ENCODE assay signal across 20 cellular contexts in the genomic region with DNA sequence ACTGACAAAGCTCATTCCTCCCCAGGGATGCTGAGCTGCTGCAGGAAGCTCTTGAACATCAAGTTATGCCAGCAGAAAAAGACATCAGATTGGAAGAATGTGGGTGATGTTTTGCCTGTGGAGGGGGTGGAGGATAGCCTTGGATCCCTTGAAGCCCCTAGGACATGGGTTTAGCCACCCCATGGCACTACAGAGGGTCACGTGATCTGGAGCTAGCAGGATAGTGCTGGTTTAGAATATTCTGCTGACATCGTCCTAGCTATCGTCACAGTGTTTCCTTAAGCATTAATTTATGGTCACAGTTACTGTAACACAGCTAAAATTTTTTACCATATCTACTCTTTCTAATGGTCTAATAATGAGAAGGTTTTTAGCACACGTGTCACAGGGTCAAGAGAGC. TPM values are rescaled to one million over a fixed set of nuclear protein-coding genes. Genes with fewer than 3 reads are reported as not detected.
A peak's percentile ranks its signal among the peaks of the same experiment; 100 is the strongest.
DNase-seq lines count a peak whose midpoint lies in the region; ATAC-seq, FAIRE-seq and TF ChIP-seq lines count a peak whose summit lies in the region.
"Had no signal": no experiment of that assay in that cellular context is flagged by ENCODE, and none has a peak within 500 bp of the region (broad histone marks: within the 10 kb centered on the region; RNA-seq: fewer than 3 reads in every experiment).

No MANE protein-coding gene starts in this region.

- peaks cover 3% of the 10 kb centered on the region; the same call in 1 of the 2 replicates for H3K9me2 ChIP-seq in GM23338 (ENCODE audit: insufficient read depth)

- no peak for TF ChIP-seq CTCF in A549 (IDR thresholded peaks at IDR 0.05)
- TF ChIP-seq CTCF in GM23338 (conservative IDR thresholded peaks at IDR 0.05; ENCODE audit: low read depth in 2 of 2), result no peak
- no peak for TF ChIP-seq CTCF in K562 (IDR thresholded peaks at IDR 0.05 in 2 of 3, conservative IDR thresholded peaks at IDR 0.05 in 1 of 3; ENCODE audit: insufficient read depth in 2 of 3, low read depth in 1 of 3, low read length in 3 of 3)

- no peaks in the 10 kb centered on the region for H3K27me3 Mint-ChIP-seq in GM23338 (ENCODE audit: insufficient read depth, low read depth, poor library complexity)

- no peaks in the 10 kb centered on the region for H3K27me3 ChIP-seq in GM23338 (ENCODE audit: insufficient read depth)
- no peaks in the 10 kb centered on the region; a peak in 1 of 5 replicates for H3K27me3 ChIP-seq in K562 (ENCODE audit: control insufficient read depth in 2 of 2, insufficient read depth in 2 of 2, low read length in 2 of 2)
- no peaks in the 10 kb centered on the region for H3K27me3 ChIP-seq in neuron (ENCODE audit: insufficient read depth, low read length)
- H3K27me3 ChIP-seq: BE2C had no signal

- FAIRE-seq in A549 (lab: Jason Lieb, UNC) (no peak), K562 (lab: Jason Lieb, UNC) (no peak)
- FAIRE-seq: A204.1, D721Med, GM19239, H54, HTR-8/SVneo had no signal

- no peak overlapping the region for H3K4me3 Mint-ChIP-seq in GM23338
- H3K4me3 Mint-ChIP-seq: CD14-positive monocyte; CD8-positive, alpha-beta T cell had no signal

- no peak for DNase-seq in A549 (ENCODE audit: low read depth in 1 of 2, low spot score in 1 of 2)
- DNase-seq in GM23338 (ENCODE audit: low spot score), result no peak
- DNase-seq in K562 (ENCODE audit: extremely low read depth in 1 of 4, low spot score in 3 of 4), result no peak
- DNase-seq in amygdala (lab: John Stamatoyannopoulos, UW), result no peak
- no peak for DNase-seq in stimulated activated CD4-positive, alpha-beta T cell treated with anti-CD3 and anti-CD28 coated beads, Interleukin-12 subunit alpha, Interleukin-12 subunit beta, amount 100 ng/mL, for 4 hours
- DNase-seq: BE2C; CD8-positive, alpha-beta T cell; COR-L47; DMS153; DND-41; GDM1; KBM-7 had no signal

- CTCF ChIA-PET in A549 (lab: Yijun Ruan, JAX), result interaction anchor here (0.6 to 8.5 kb wide), 36 partner anchors 10 to 1387 kb away, joined by 3 to 55 read pairs (median 4); partner anchors contain the start of gene CNTNAP4
- CTCF ChIA-PET in K562 (lab: Yijun Ruan, JAX; ENCODE audit: low intra/inter-chr PET ratio), result interaction anchor here (1.9 to 4.2 kb wide), 2 partner anchors 1369 to 1382 kb away, joined by 7 to 23 read pairs; no protein-coding TSS in a partner anchor

- H3K9me3 Mint-ChIP-seq in GM23338, result peaks cover 5% of the 10 kb centered on the region
- H3K9me3 Mint-ChIP-seq: CD14-positive monocyte; CD8-positive, alpha-beta T cell had no signal

- H3K9ac ChIP-seq in K562 (ENCODE audit: insufficient read depth in 1 of 2, low read depth in 2 of 2, low read length in 2 of 2), result no peak overlapping the region

- H4K20me1 ChIP-seq in GM23338 (replicated peaks; ENCODE audit: insufficient read depth) (no peaks in the 10 kb centered on the region), K562 (replicated peaks; ENCODE audit: control insufficient read depth, insufficient read depth, low read length) (no peaks in the 10 kb centered on the region)

- H3K79me2 ChIP-seq in GM23338 (replicated peaks; ENCODE audit: insufficient read depth) (no peaks in the 10 kb centered on the region), K562 (ENCODE audit: control insufficient read depth, insufficient read depth, low read length) (no peaks in the 10 kb centered on the region)

- H3K9me1 ChIP-seq in K562 (ENCODE audit: control insufficient read depth, insufficient read depth, low read length), result no peaks in the 10 kb centered on the region

- H3K36me3 ChIP-seq in GM23338 (ENCODE audit: insufficient read depth), result no peaks in the 10 kb centered on the region
- H3K36me3 ChIP-seq in K562 (ENCODE audit: control insufficient read depth, insufficient read depth, low read length), result no peaks in the 10 kb centered on the region
- no peaks in the 10 kb centered on the region for H3K36me3 ChIP-seq in neuron (ENCODE audit: insufficient read depth, low read length)
- H3K36me3 ChIP-seq: BE2C had no signal

- H3K27ac Mint-ChIP-seq in GM23338, result no peak overlapping the region
- H3K27ac Mint-ChIP-seq: CD14-positive monocyte; CD8-positive, alpha-beta T cell had no signal

- H3K27ac ChIP-seq in A549 (no peak overlapping the region), GM23338 (ENCODE audit: low read depth) (no peak overlapping the region), K562 (ENCODE audit: extremely low read depth, low read depth, low read length) (no peak overlapping the region)

- H2AFZ ChIP-seq in GM23338, result peak overlapping the region; percentile 47; the same call in 1 of the 2 replicates
- no peak overlapping the region for H2AFZ ChIP-seq in K562 (ENCODE audit: low read depth, low read length)
- H2AFZ ChIP-seq in neuron (ENCODE audit: low read depth, low read length), result peak overlapping the region; percentile 55

- in situ Hi-C loops in K562 (cut with MboI), result loop anchor here (5.0 to 25.0 kb wide), 2 partner anchors 509 to 1384 kb away; no protein-coding TSS in a partner anchor

- H3K4me2 ChIP-seq in A549 (no peak overlapping the region), GM23338 (no peak overlapping the region), K562 (ENCODE audit: insufficient read depth, low read length) (no peak overlapping the region)

- H3K4me1 Mint-ChIP-seq in GM23338, result no peaks in the 10 kb centered on the region
- H3K4me1 Mint-ChIP-seq: CD14-positive monocyte had no signal

- no peaks in the 10 kb centered on the region for H3K36me3 Mint-ChIP-seq in GM23338 (ENCODE audit: low read depth)
- H3K36me3 Mint-ChIP-seq: CD14-positive monocyte; CD8-positive, alpha-beta T cell had no signal

- TF ChIP-seq EP300 in A549 (IDR thresholded peaks at IDR 0.05), result no peak
- no peak for TF ChIP-seq EP300 in K562 (IDR thresholded peaks at IDR 0.05; ENCODE audit: low read length)

- H3K9me3 ChIP-seq in A549 (no peaks in the 10 kb centered on the region), K562 (replicated peaks; ENCODE audit: control insufficient read depth, insufficient read depth, low read depth, low read length) (no peaks in the 10 kb centered on the region), neuron (ENCODE audit: low read length) (no peaks in the 10 kb centered on the region)
- H3K9me3 ChIP-seq: BE2C had no signal

- H3F3A ChIP-seq in GM23338 (replicated peaks; ENCODE audit: low read depth), result no peaks in the 10 kb centered on the region

- intact Hi-C loops in K562 (cut with micrococcal nuclease), result loop anchor here (1.0 kb wide), 2 partner anchors 1368 to 1382 kb away; no protein-coding TSS in a partner anchor

- TF ChIP-seq RAD21 in A549 (conservative IDR thresholded peaks at IDR 0.05 in 1 of 2, IDR thresholded peaks at IDR 0.05 in 1 of 2) (no peak), K562 (CRISPR knock-in tag; conservative IDR thresholded peaks at IDR 0.05 in 1 of 2, IDR thresholded peaks at IDR 0.05 in 1 of 2) (no peak)

- ATAC-seq in A549, result no peak
- ATAC-seq in GM23338, result no peak
- ATAC-seq in K562, result no peak
- no peak for ATAC-seq in HG03175 (IDR thresholded peaks at IDR 0.05; ENCODE audit: unreplicated experiment)
- ATAC-seq: CD8-positive, alpha-beta T cell had no signal

- POLR2A ChIA-PET in A549 (lab: Yijun Ruan, JAX), result no interaction called here
- POLR2A ChIA-PET in K562 (lab: Yijun Ruan, JAX), result interaction anchor here (1.4 kb wide), 1 partner anchor 11 kb away, joined by 3 read pairs; no protein-coding TSS in a partner anchor

- H3K4me1 ChIP-seq in A549 (no peaks in the 10 kb centered on the region), GM23338 (ENCODE audit: insufficient read depth) (no peaks in the 10 kb centered on the region), K562 (replicated peaks in 1 of 2; ENCODE audit: control insufficient read depth in 2 of 2, insufficient read depth in 2 of 2, low read length in 2 of 2) (no peaks in the 10 kb centered on the region), neuron (ENCODE audit: insufficient read depth, low read length) (no peaks in the 10 kb centered on the region)
- H3K4me1 ChIP-seq: BE2C had no signal

- 7% methylated on average over 4 of the region's 4 CpGs for WGBS in A549 (ENCODE audit: missing lambda C conversion rate)
- WGBS in K562 (ENCODE audit: insufficient coverage, low coverage, missing lambda C conversion rate), result 0% methylated on average over 4 of the region's 4 CpGs

- TF ChIP-seq POLR2A in A549 (IDR thresholded peaks at IDR 0.05; ENCODE audit: low read length), result no peak
- TF ChIP-seq POLR2A in K562 (conservative IDR thresholded peaks at IDR 0.05), result no peak

- no TSS peak for BruUV-seq in K562 (replicated peaks; lab: Mats Ljungman, UMichigan)

- H3K4me3 ChIP-seq in A549, result no peak overlapping the region
- no peak overlapping the region for H3K4me3 ChIP-seq in GM23338
- H3K4me3 ChIP-seq in K562, result no peak overlapping the region
- H3K4me3 ChIP-seq in neuron (ENCODE audit: low read length), result no peak overlapping the region

RNA-seq across cellular contexts. Expression of gene MON1B, which starts 20.2 kb away (rescaled TPM):
- polyA plus RNA-seq in A549 (2011; rRNA removed), result 18.0 and 27.2 TPM in 2 replicates
- 22.2 and 32.7 TPM in 2 replicates for polyA plus RNA-seq in A549 (2012; cell fraction: cytosol; rRNA removed)
- 66.3 and 78.8 TPM in 2 replicates for polyA plus RNA-seq in A549 (2012; cell fraction: nucleus; rRNA removed)
- polyA plus RNA-seq in A549 (2017; fragmentation: RNase III; extraction: RNeasy Plus Mini Kit Qiagen cat#74134 plus additional on column Dnase treatment), result 28.0 to 33.3 TPM (median 32.5 TPM) in 3 replicates
- 20.2 and 26.9 TPM in 2 replicates for polyA minus RNA-seq in A549 (2011; rRNA and poly(A)+ RNA removed)
- total RNA-seq in GM23338 (2014; rRNA removed; shearing (Covaris generic)), result 23.7 and 30.2 TPM in 2 replicates
- 9.7 and 10.0 TPM in 2 replicates for polyA plus RNA-seq in GM23338 (2016; fragmentation: Nextera tagmentation; extraction: Ambion mirVana)
- 34.1 and 57.3 TPM in 2 replicates for total RNA-seq in K562 (2011; cell fraction: chromatin; rRNA removed; ENCODE audit: low replicate concordance)
- 30.7 and 34.0 TPM in 2 replicates for total RNA-seq in K562 (2011; cell fraction: nucleolus; rRNA removed)
- 39.2 and 48.4 TPM in 2 replicates for total RNA-seq in K562 (2011; cell fraction: nucleoplasm; rRNA removed)
- total RNA-seq in K562 (2014; rRNA removed), result 13.4 and 18.7 TPM in 2 replicates
- total RNA-seq in K562 (2014; rRNA removed; fragmentation: Illumina TruSeq; extraction: Trizol), result 6.7 and 7.3 TPM in 2 replicates
- total RNA-seq in K562 (2015; rRNA removed; fragmentation: Illumina TruSeq; extraction: Trizol), result 7.8 TPM in 2 replicates
- total RNA-seq in K562 (2021), result 53.8 and 66.0 TPM in 2 replicates
- polyA plus RNA-seq in K562 (2011; rRNA removed), result 12.6 and 16.4 TPM in 2 replicates
- 15.9 and 30.6 TPM in 2 replicates for polyA plus RNA-seq in K562 (2011; cell fraction: cytosol; rRNA removed)
- polyA plus RNA-seq in K562 (2011; cell fraction: nucleus; rRNA removed), result 69.5 and 88.7 TPM in 2 replicates
- polyA plus RNA-seq in K562 (2012), result 19.9 and 41.0 TPM in 2 replicates
- 24.5 and 33.4 TPM in 2 replicates for polyA plus RNA-seq in K562 (2014; fragmentation: Illumina TruSeq; extraction: Trizol)
- polyA plus RNA-seq in K562 (2014; fragmentation: Nextera tagmentation; extraction: Ambion mirVana), result 1 to 10 TPM; 5.0 to 5.4 TPM
- 25.8 and 32.2 TPM in 2 replicates for polyA plus RNA-seq in K562 (2014; rRNA removed)
- polyA minus RNA-seq in K562 (2011; rRNA and poly(A)+ RNA removed), result 6.8 and 9.5 TPM in 2 replicates
- 13.3 and 14.4 TPM in 2 replicates for polyA minus RNA-seq in K562 (2011; cell fraction: cytosol; rRNA and poly(A)+ RNA removed)
- polyA minus RNA-seq in K562 (2011; cell fraction: nucleus; rRNA and poly(A)+ RNA removed), result 16.4 and 17.6 TPM in 2 replicates

RNA-seq across cellular contexts. Expression of gene SYCE1L, which starts 28.4 kb away (rescaled TPM):
- polyA plus RNA-seq in A549 (2011; rRNA removed) (0.45 and 1.4 TPM in 2 replicates), A549 (2017; fragmentation: RNase III; extraction: RNeasy Plus Mini Kit Qiagen cat#74134 plus additional on column Dnase treatment) (5.2 to 8.0 TPM (median 6.6 TPM) in 3 replicates), GM23338 (2016; fragmentation: Nextera tagmentation; extraction: Ambion mirVana) (5.8 and 5.9 TPM in 2 replicates), K562 (2011; rRNA removed) (not detected in 2 replicates), K562 (2014; fragmentation: Illumina TruSeq; extraction: Trizol) (not detected in 2 replicates), K562 (2014; fragmentation: Nextera tagmentation; extraction: Ambion mirVana) (not detected), K562 (2014; rRNA removed) (1.3 and 1.4 TPM in 2 replicates)
- polyA plus RNA-seq in A549 (2012; cell fraction: cytosol; rRNA removed), result 1.4 and 1.6 TPM in 2 replicates
- polyA plus RNA-seq in A549 (2012; cell fraction: nucleus; rRNA removed), result 2.2 and 2.4 TPM in 2 replicates
- 0.68 TPM in 1 of 2 replicates, not detected in the other for polyA minus RNA-seq in A549 (2011; rRNA and poly(A)+ RNA removed)
- total RNA-seq in GM23338 (2014; rRNA removed; shearing (Covaris generic)), result 0.74 and 3.9 TPM in 2 replicates
- not detected in 2 replicates for total RNA-seq in K562 (2011; cell fraction: chromatin; rRNA removed; ENCODE audit: low replicate concordance)
- total RNA-seq in K562 (2011; cell fraction: nucleolus; rRNA removed), result not detected in 2 replicates
- not detected in 2 replicates for total RNA-seq in K562 (2011; cell fraction: nucleoplasm; rRNA removed)
- total RNA-seq in K562 (2014; rRNA removed) (0.54 and 0.57 TPM in 2 replicates), K562 (2014; rRNA removed; fragmentation: Illumina TruSeq; extraction: Trizol) (not detected in 2 replicates), K562 (2015; rRNA removed; fragmentation: Illumina TruSeq; extraction: Trizol) (0.19 and 0.80 TPM in 2 replicates), K562 (2021) (2.7 and 3.4 TPM in 2 replicates)
- polyA plus RNA-seq in K562 (2011; cell fraction: cytosol; rRNA removed), result 0.13 and 0.21 TPM in 2 replicates
- 0.87 and 1.8 TPM in 2 replicates for polyA plus RNA-seq in K562 (2011; cell fraction: nucleus; rRNA removed)
- polyA plus RNA-seq in K562 (2012), result 0.78 and 0.87 TPM in 2 replicates
- not detected in 2 replicates for polyA minus RNA-seq in K562 (2011; rRNA and poly(A)+ RNA removed)
- not detected in 2 replicates for polyA minus RNA-seq in K562 (2011; cell fraction: cytosol; rRNA and poly(A)+ RNA removed)
- 0.54 TPM in 1 of 2 replicates, not detected in the other for polyA minus RNA-seq in K562 (2011; cell fraction: nucleus; rRNA and poly(A)+ RNA removed)
- polyA plus RNA-seq: CD14-positive monocyte had no signal

Comparison
In these comparisons a context has a peak if more than half of its experiments do, and no peak if none do; other contexts are left out.
1. Of the 35 proteins assayed by ChIP-seq in both K562 and A549: peak only in K562: none; only in A549: none; in both: USF2; in neither: 34.